Comparison of ENCODE assay signal across 11 cellular contexts in the genomic region with DNA sequence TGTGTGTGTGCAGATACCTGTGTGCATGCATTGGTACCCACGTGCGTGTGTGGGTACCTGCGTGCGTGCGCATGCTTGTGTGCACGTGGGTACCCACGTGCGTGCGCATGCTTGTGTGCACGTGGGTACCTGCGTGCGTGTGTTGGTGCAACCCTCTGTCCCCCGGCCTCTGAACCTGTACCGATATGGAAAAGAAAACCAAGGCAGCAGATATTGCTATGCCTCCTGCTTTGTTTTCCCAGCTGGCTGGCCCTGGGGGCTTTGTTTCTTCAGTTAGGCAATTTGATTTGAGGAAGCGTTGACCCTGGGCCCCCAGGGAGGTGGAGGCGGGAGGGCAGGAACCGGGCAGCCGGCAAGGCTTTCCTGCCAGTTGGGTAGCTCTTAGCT. TPM values are rescaled to one million over a fixed set of nuclear protein-coding genes. Genes with fewer than 3 reads are reported as not detected.
DNase-seq lines count a peak whose midpoint lies in the region; ATAC-seq and TF ChIP-seq lines count a peak whose summit lies in the region.
"Had no signal": no experiment of that assay in that cellular context is flagged by ENCODE, and none has a peak within 500 bp of the region (broad histone marks: within the 10 kb centered on the region; RNA-seq: fewer than 3 reads in every experiment).

No MANE protein-coding gene starts in this region.

- no peak overlapping the region for H3K4me3 Mint-ChIP-seq in stimulated activated effector memory CD8-positive, alpha-beta T cell treated with anti-CD3 and anti-CD28 coated beads, Interleukin-12 subunit alpha, Interleukin-12 subunit beta, amount 100 ng/mL, for 72 hours
- no peak overlapping the region for H3K4me3 Mint-ChIP-seq in activated CD8-positive, alpha-beta T cell treated with anti-CD3 and anti-CD28 coated beads, Interleukin-2, amount 10 ng/mL, durations not matched to agents 7 days and 5 days
- H3K4me3 Mint-ChIP-seq: activated T-helper 17 cell treated with anti-CD3 and anti-CD28 coated beads, Interleukin-2, amount 50 U/mL, for 72 hours; CD4-positive, CD25-positive, alpha-beta regulatory T cell had no signal

- no peak for TF ChIP-seq CTCF in HL-60 (IDR thresholded peaks at IDR 0.05; ENCODE audit: insufficient read depth, low read length)
- TF ChIP-seq CTCF in VCaP (conservative IDR thresholded peaks at IDR 0.05): no peak

- H3K27ac ChIP-seq in HL-60 (replicated peaks) (peak overlapping the region; percentile 73), VCaP (peak overlapping the region; percentile 78)
- H3K27ac ChIP-seq: thoracic aorta had no signal

- H3K4me1 Mint-ChIP-seq in stimulated activated effector memory CD8-positive, alpha-beta T cell treated with anti-CD3 and anti-CD28 coated beads, Interleukin-12 subunit alpha, Interleukin-12 subunit beta, amount 100 ng/mL, for 72 hours: peaks cover 64% of the 10 kb centered on the region
- H3K4me1 Mint-ChIP-seq in activated CD8-positive, alpha-beta T cell treated with anti-CD3 and anti-CD28 coated beads, Interleukin-2, amount 10 ng/mL, durations not matched to agents 7 days and 5 days (ENCODE audit: low read depth): peaks cover 71% of the 10 kb centered on the region

- peak in 1 of 2 experiments; percentile 66 for DNase-seq in HL-60 (ENCODE audit: low read depth in 1 of 2, low spot score in 1 of 2)
- peak; percentile 80 for DNase-seq in left kidney (ENCODE audit: low read depth, low spot score)
- DNase-seq in stimulated activated effector memory CD8-positive, alpha-beta T cell treated with anti-CD3 and anti-CD28 coated beads, Interleukin-12 subunit alpha, Interleukin-12 subunit beta, amount 100 ng/mL, for 72 hours (ENCODE audit: low spot score in 2 of 2): no peak
- DNase-seq in activated CD8-positive, alpha-beta T cell treated with anti-CD3 and anti-CD28 coated beads, Interleukin-2, amount 10 ng/mL, durations not matched to agents 7 days and 5 days: no peak
- no peak for DNase-seq in NCI-H2107 treated with DMSO at 0.1 percent for 48 hours (lab: John Stamatoyannopoulos, UW; ENCODE audit: unreplicated experiment)
- no peak for DNase-seq in NCI-H1436 treated with DMSO at 0.1 percent for 48 hours (lab: John Stamatoyannopoulos, UW)
- DNase-seq: activated CD4-positive, alpha-beta T cell treated with anti-CD3 and anti-CD28 coated beads, Interleukin-2, amount 50 U/mL, for 4 hours; CD4-positive, CD25-positive, alpha-beta regulatory T cell had no signal

- no peaks in the 10 kb centered on the region for H3K27me3 ChIP-seq in HL-60 (ENCODE audit: insufficient read depth, poor library complexity, severe bottlenecking)

- ATAC-seq in stimulated activated effector memory CD8-positive, alpha-beta T cell treated with anti-CD3 and anti-CD28 coated beads, Interleukin-12 subunit alpha, Interleukin-12 subunit beta, amount 100 ng/mL, for 72 hours: no peak
- ATAC-seq in activated CD8-positive, alpha-beta T cell treated with anti-CD3 and anti-CD28 coated beads, Interleukin-2, amount 10 ng/mL, durations not matched to agents 7 days and 5 days: no peak
- ATAC-seq: activated T-helper 17 cell treated with anti-CD3 and anti-CD28 coated beads, Interleukin-2, amount 50 U/mL, for 72 hours had no signal

- peak overlapping the region; percentile 81 for H3K27ac Mint-ChIP-seq in stimulated activated effector memory CD8-positive, alpha-beta T cell treated with anti-CD3 and anti-CD28 coated beads, Interleukin-12 subunit alpha, Interleukin-12 subunit beta, amount 100 ng/mL, for 72 hours
- H3K27ac Mint-ChIP-seq in activated CD8-positive, alpha-beta T cell treated with anti-CD3 and anti-CD28 coated beads, Interleukin-2, amount 10 ng/mL, durations not matched to agents 7 days and 5 days: no peak overlapping the region
- H3K27ac Mint-ChIP-seq: activated T-helper 17 cell treated with anti-CD3 and anti-CD28 coated beads, Interleukin-2, amount 50 U/mL, for 72 hours had no signal

- H3K9me3 Mint-ChIP-seq in stimulated activated effector memory CD8-positive, alpha-beta T cell treated with anti-CD3 and anti-CD28 coated beads, Interleukin-12 subunit alpha, Interleukin-12 subunit beta, amount 100 ng/mL, for 72 hours: no peaks in the 10 kb centered on the region
- no peaks in the 10 kb centered on the region for H3K9me3 Mint-ChIP-seq in activated CD8-positive, alpha-beta T cell treated with anti-CD3 and anti-CD28 coated beads, Interleukin-2, amount 10 ng/mL, durations not matched to agents 7 days and 5 days (ENCODE audit: insufficient read depth)
- H3K9me3 Mint-ChIP-seq: activated T-helper 17 cell treated with anti-CD3 and anti-CD28 coated beads, Interleukin-2, amount 50 U/mL, for 72 hours; CD4-positive, CD25-positive, alpha-beta regulatory T cell had no signal

- H3K36me3 Mint-ChIP-seq in stimulated activated effector memory CD8-positive, alpha-beta T cell treated with anti-CD3 and anti-CD28 coated beads, Interleukin-12 subunit alpha, Interleukin-12 subunit beta, amount 100 ng/mL, for 72 hours: peaks cover 30% of the 10 kb centered on the region
- peaks cover 61% of the 10 kb centered on the region for H3K36me3 Mint-ChIP-seq in activated CD8-positive, alpha-beta T cell treated with anti-CD3 and anti-CD28 coated beads, Interleukin-2, amount 10 ng/mL, durations not matched to agents 7 days and 5 days (ENCODE audit: low read depth)

- POLR2A ChIA-PET in activated CD8-positive, alpha-beta T cell treated with anti-CD3 and anti-CD28 coated beads, Interleukin-2, amount 10 ng/mL, durations not matched to agents 7 days and 5 days (lab: Charles Lee): no interaction called here

- H3K4me3 ChIP-seq in HL-60 (replicated peaks; ENCODE audit: insufficient read depth, low read length): no peak overlapping the region
- H3K4me3 ChIP-seq: thoracic aorta had no signal

- CTCF ChIA-PET in activated CD8-positive, alpha-beta T cell treated with anti-CD3 and anti-CD28 coated beads, Interleukin-2, amount 10 ng/mL, durations not matched to agents 7 days and 5 days (lab: Charles Lee): no interaction called here

- H3K27me3 Mint-ChIP-seq in activated CD8-positive, alpha-beta T cell treated with anti-CD3 and anti-CD28 coated beads, Interleukin-2, amount 10 ng/mL, durations not matched to agents 7 days and 5 days (ENCODE audit: low read depth): no peaks in the 10 kb centered on the region
- H3K27me3 Mint-ChIP-seq: activated T-helper 17 cell treated with anti-CD3 and anti-CD28 coated beads, Interleukin-2, amount 50 U/mL, for 72 hours; CD4-positive, CD25-positive, alpha-beta regulatory T cell had no signal

RNA-seq across cellular contexts. Expression of gene SORL1, which starts 26.8 kb away (rescaled TPM):
- total RNA-seq in activated CD8-positive, alpha-beta T cell treated with anti-CD3 and anti-CD28 coated beads, Interleukin-2, amount 10 ng/mL, durations not matched to agents 7 days and 5 days: 100 to 1,000 TPM in 1 of 2 experiments, 10 to 100 TPM in 1; 98.9 to 107 TPM
